ENCODE assay signal across 1 cellular context in the genomic region with DNA sequence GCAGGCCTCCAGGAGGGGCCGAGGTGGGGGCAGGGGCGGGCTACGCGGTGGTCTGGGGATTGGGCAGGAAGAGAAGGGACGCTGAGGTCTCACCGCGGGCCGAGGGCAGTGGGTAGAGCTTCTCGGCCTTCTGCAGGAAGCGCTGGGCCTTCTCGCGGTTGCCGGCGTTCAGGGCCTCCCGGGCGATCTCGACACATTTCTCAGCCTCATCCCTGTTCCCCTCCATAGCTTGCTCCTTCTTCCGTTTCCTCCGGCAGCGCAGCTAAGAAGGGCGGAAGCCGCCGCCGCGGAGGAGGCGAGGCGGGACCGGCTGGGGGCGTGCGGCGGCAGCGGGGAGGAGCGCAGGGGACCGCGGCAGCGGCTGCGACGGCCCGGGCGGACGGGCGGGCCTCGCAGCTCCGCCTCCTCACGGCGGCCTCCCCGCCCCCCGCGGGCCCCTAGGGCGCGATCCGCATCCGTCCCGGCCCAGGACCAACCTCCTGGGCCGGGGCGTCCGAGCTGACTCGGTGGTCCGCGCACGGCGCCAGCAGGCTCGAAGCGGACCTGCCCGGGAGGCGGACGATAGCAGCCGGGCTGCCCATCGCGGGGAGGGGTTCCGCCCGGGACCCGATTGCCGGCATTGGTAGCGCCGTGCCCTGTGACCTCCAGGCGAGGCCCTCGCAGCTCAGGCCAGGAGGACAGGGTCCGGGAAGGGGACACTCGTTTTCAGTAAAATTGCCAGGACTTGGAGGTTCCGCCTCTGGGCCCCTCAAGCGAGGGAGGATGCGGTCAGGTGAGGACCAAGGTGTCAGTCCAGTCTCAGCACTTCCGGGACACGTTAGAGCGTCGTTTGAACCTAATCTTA.
TF ChIP-seq lines count a peak whose summit lies in the region.

A gene (minus strand): TSS at position 273 of the 844 bp plus-strand sequence. CDS start 47 bp downstream, at position 226.

TF ChIP-seq in HepG2, 621 proteins besides CTCF, POLR2A, EP300 and RAD21 (continued from another document and continues in another):
- TF ChIP-seq, protein P1, sequence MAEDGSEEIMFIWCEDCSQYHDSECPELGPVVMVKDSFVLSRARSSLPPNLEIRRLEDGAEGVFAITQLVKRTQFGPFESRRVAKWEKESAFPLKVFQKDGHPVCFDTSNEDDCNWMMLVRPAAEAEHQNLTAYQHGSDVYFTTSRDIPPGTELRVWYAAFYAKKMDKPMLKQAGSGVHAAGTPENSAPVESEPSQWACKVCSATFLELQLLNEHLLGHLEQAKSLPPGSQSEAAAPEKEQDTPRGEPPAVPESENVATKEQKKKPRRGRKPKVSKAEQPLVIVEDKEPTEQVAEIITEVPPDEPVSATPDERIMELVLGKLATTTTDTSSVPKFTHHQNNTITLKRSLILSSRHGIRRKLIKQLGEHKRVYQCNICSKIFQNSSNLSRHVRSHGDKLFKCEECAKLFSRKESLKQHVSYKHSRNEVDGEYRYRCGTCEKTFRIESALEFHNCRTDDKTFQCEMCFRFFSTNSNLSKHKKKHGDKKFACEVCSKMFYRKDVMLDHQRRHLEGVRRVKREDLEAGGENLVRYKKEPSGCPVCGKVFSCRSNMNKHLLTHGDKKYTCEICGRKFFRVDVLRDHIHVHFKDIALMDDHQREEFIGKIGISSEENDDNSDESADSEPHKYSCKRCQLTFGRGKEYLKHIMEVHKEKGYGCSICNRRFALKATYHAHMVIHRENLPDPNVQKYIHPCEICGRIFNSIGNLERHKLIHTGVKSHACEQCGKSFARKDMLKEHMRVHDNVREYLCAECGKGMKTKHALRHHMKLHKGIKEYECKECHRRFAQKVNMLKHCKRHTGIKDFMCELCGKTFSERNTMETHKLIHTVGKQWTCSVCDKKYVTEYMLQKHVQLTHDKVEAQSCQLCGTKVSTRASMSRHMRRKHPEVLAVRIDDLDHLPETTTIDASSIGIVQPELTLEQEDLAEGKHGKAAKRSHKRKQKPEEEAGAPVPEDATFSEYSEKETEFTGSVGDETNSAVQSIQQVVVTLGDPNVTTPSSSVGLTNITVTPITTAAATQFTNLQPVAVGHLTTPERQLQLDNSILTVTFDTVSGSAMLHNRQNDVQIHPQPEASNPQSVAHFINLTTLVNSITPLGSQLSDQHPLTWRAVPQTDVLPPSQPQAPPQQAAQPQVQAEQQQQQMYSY (CRISPR knock-in tag; IDR thresholded peaks at IDR 0.05), result no peak
- TF ChIP-seq ZNF143 (CRISPR knock-in tag; IDR thresholded peaks at IDR 0.05) (0 out of 2 replicates have a peak, but pooled peaks have one; percentile 23), KMT2B (CRISPR knock-in tag; IDR thresholded peaks at IDR 0.05) (peak; percentile 56; the same call in 1 of the 2 replicates), ZNF264 (CRISPR knock-in tag; IDR thresholded peaks at IDR 0.05) (peak; percentile 50; the same call in 1 of the 2 replicates), KDM5A (IDR thresholded peaks at IDR 0.05; ENCODE audit: borderline replicate concordance, low read length) (peak; percentile 41), TEAD2 (CRISPR knock-in tag; IDR thresholded peaks at IDR 0.05) (no peak), ZNF839 (CRISPR knock-in tag; IDR thresholded peaks at IDR 0.05; ENCODE audit: borderline replicate concordance) (no peak), BORCS8-MEF2B (CRISPR knock-in tag; IDR thresholded peaks at IDR 0.05) (peak; percentile 82; the same call in 1 of the 2 replicates), BCL6 (CRISPR knock-in tag; IDR thresholded peaks at IDR 0.05) (peak; percentile 11; the same call in 1 of the 2 replicates), PAX8 (CRISPR knock-in tag; IDR thresholded peaks at IDR 0.05; ENCODE audit: borderline replicate concordance) (peak; percentile 72; the same call in 1 of the 2 replicates), ZNF232 (CRISPR knock-in tag; IDR thresholded peaks at IDR 0.05; ENCODE audit: borderline replicate concordance) (no peak), ZNF605 (CRISPR knock-in tag; IDR thresholded peaks at IDR 0.05) (peak; percentile 65), ZMYM3 (CRISPR knock-in tag; IDR thresholded peaks at IDR 0.05) (no peak; the same call in 1 of the 2 replicates), ESRRA (CRISPR knock-in tag; IDR thresholded peaks at IDR 0.05; ENCODE audit: low read depth) (peak; percentile 36; the same call in 1 of the 2 replicates), PAWR (CRISPR knock-in tag; IDR thresholded peaks at IDR 0.05; ENCODE audit: borderline replicate concordance) (no peak), ZNF44 (CRISPR knock-in tag; IDR thresholded peaks at IDR 0.05) (0 out of 2 replicates have a peak, but pooled peaks have one; percentile 49), ATF1 (CRISPR knock-in tag; IDR thresholded peaks at IDR 0.05) (no peak), ZNF616 (CRISPR knock-in tag; IDR thresholded peaks at IDR 0.05; ENCODE audit: low read depth) (no peak), ZNF563 (CRISPR knock-in tag; IDR thresholded peaks at IDR 0.05) (0 out of 2 replicates have a peak, but pooled peaks have one; percentile 49), ZC3H4 (CRISPR knock-in tag; IDR thresholded peaks at IDR 0.05; ENCODE audit: borderline replicate concordance) (peak; percentile 89), ZFYVE20 (CRISPR knock-in tag; IDR thresholded peaks at IDR 0.05; ENCODE audit: borderline replicate concordance, low read depth) (no peak), ZSCAN21 (CRISPR knock-in tag; IDR thresholded peaks at IDR 0.05; ENCODE audit: borderline replicate concordance) (peak; percentile 84; the same call in 1 of the 2 replicates), MBD4 (IDR thresholded peaks at IDR 0.05; ENCODE audit: borderline replicate concordance, low read length) (no peak), TCF12 (IDR thresholded peaks at IDR 0.05) (no peak), TCF12 (CRISPR knock-in tag; IDR thresholded peaks at IDR 0.05) (no peak), SALL1 (CRISPR knock-in tag; IDR thresholded peaks at IDR 0.05) (peak; percentile 66), KAT8 (CRISPR knock-in tag; IDR thresholded peaks at IDR 0.05) (peak; percentile 31; the same call in 1 of the 2 replicates), POLR2G (IDR thresholded peaks at IDR 0.05; ENCODE audit: low read depth, low read length) (peak; percentile 86)
- TF ChIP-seq, protein P2, sequence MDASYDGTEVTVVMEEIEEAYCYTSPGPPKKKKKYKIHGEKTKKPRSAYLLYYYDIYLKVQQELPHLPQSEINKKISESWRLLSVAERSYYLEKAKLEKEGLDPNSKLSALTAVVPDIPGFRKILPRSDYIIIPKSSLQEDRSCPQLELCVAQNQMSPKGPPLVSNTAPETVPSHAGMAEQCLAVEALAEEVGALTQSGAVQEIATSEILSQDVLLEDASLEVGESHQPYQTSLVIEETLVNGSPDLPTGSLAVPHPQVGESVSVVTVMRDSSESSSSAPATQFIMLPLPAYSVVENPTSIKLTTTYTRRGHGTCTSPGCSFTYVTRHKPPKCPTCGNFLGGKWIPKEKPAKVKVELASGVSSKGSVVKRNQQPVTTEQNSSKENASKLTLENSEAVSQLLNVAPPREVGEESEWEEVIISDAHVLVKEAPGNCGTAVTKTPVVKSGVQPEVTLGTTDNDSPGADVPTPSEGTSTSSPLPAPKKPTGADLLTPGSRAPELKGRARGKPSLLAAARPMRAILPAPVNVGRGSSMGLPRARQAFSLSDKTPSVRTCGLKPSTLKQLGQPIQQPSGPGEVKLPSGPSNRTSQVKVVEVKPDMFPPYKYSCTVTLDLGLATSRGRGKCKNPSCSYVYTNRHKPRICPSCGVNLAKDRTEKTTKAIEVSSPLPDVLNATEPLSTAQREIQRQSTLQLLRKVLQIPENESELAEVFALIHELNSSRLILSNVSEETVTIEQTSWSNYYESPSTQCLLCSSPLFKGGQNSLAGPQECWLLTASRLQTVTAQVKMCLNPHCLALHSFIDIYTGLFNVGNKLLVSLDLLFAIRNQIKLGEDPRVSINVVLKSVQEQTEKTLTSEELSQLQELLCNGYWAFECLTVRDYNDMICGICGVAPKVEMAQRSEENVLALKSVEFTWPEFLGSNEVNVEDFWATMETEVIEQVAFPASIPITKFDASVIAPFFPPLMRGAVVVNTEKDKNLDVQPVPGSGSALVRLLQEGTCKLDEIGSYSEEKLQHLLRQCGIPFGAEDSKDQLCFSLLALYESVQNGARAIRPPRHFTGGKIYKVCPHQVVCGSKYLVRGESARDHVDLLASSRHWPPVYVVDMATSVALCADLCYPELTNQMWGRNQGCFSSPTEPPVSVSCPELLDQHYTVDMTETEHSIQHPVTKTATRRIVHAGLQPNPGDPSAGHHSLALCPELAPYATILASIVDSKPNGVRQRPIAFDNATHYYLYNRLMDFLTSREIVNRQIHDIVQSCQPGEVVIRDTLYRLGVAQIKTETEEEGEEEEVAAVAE (CRISPR knock-in tag; IDR thresholded peaks at IDR 0.05; ENCODE audit: borderline replicate concordance), result no peak
- TF ChIP-seq, protein P3, sequence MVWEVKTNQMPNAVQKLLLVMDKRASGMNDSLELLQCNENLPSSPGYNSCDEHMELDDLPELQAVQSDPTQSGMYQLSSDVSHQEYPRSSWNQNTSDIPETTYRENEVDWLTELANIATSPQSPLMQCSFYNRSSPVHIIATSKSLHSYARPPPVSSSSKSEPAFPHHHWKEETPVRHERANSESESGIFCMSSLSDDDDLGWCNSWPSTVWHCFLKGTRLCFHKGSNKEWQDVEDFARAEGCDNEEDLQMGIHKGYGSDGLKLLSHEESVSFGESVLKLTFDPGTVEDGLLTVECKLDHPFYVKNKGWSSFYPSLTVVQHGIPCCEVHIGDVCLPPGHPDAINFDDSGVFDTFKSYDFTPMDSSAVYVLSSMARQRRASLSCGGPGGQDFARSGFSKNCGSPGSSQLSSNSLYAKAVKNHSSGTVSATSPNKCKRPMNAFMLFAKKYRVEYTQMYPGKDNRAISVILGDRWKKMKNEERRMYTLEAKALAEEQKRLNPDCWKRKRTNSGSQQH (CRISPR knock-in tag; IDR thresholded peaks at IDR 0.05; ENCODE audit: low read depth), result no peak
- TF ChIP-seq, protein P4, sequence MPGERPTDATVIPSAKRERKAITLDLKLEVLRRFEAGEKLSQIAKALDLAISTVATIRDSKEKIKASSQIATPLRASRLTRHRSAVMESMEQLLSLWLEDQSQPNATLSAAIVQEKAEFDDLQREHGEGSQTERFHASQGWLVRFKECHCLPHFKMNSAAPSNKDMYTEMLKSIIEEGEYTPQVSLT (CRISPR knock-in tag; IDR thresholded peaks at IDR 0.05; ENCODE audit: borderline replicate concordance, low read depth), result no peak
- TF ChIP-seq, protein P5, sequence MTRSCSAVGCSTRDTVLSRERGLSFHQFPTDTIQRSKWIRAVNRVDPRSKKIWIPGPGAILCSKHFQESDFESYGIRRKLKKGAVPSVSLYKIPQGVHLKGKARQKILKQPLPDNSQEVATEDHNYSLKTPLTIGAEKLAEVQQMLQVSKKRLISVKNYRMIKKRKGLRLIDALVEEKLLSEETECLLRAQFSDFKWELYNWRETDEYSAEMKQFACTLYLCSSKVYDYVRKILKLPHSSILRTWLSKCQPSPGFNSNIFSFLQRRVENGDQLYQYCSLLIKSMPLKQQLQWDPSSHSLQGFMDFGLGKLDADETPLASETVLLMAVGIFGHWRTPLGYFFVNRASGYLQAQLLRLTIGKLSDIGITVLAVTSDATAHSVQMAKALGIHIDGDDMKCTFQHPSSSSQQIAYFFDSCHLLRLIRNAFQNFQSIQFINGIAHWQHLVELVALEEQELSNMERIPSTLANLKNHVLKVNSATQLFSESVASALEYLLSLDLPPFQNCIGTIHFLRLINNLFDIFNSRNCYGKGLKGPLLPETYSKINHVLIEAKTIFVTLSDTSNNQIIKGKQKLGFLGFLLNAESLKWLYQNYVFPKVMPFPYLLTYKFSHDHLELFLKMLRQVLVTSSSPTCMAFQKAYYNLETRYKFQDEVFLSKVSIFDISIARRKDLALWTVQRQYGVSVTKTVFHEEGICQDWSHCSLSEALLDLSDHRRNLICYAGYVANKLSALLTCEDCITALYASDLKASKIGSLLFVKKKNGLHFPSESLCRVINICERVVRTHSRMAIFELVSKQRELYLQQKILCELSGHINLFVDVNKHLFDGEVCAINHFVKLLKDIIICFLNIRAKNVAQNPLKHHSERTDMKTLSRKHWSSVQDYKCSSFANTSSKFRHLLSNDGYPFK (CRISPR knock-in tag; IDR thresholded peaks at IDR 0.05; ENCODE audit: borderline replicate concordance), result peak; percentile 43; the same call in 1 of the 2 replicates
- TF ChIP-seq, protein P6, sequence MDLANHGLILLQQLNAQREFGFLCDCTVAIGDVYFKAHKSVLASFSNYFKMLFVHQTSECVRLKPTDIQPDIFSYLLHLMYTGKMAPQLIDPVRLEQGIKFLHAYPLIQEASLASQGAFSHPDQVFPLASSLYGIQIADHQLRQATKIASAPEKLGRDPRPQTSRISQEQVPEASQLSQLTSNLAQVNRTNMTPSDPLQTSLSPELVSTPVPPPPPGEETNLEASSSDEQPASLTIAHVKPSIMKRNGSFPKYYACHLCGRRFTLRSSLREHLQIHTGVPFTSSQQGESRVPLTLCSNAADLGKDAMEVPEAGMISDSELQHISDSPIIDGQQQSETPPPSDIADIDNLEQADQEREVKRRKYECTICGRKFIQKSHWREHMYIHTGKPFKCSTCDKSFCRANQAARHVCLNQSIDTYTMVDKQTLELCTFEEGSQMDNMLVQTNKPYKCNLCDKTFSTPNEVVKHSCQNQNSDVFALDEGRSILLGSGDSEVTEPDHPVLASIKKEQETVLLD (CRISPR knock-in tag; IDR thresholded peaks at IDR 0.05; ENCODE audit: low read depth), result peak; percentile 60; the same call in 1 of the 2 replicates
- TF ChIP-seq, protein P7, sequence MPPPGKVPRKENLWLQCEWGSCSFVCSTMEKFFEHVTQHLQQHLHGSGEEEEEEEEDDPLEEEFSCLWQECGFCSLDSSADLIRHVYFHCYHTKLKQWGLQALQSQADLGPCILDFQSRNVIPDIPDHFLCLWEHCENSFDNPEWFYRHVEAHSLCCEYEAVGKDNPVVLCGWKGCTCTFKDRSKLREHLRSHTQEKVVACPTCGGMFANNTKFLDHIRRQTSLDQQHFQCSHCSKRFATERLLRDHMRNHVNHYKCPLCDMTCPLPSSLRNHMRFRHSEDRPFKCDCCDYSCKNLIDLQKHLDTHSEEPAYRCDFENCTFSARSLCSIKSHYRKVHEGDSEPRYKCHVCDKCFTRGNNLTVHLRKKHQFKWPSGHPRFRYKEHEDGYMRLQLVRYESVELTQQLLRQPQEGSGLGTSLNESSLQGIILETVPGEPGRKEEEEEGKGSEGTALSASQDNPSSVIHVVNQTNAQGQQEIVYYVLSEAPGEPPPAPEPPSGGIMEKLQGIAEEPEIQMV (CRISPR knock-in tag; IDR thresholded peaks at IDR 0.05; ENCODE audit: low read depth), result no peak; the same call in 1 of the 2 replicates
